27 cellular contexts compared by ENCODE assay signal in the genomic region with DNA sequence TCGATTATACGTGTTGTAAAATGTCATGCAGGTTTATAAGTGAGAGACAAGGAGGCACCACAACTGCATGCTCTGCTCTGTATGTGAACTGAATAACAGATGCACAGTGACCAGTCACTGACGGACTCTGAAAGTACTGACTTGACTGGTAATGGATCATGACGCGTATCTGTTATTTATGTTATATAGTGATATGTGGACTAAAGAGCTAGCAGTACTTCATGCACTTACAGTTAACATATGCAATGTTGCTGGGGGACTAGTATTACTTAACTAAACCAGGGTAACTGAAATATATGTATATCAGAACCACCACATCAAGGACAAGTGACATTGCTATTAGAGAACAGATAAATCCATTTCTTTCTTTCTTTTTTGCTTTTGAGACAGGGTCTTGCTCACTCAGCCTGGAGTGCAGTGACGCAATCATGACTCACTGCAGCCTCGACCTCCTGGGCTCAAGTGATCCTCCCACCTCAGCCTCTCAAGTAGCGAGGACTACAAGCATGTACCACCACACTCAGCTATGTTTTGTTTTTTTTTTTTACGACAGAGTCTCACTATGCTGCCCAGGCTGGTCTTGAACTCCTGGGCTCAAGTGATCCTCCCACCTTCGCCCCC. TPM values are rescaled to one million over a fixed set of nuclear protein-coding genes. Genes with fewer than 3 reads are reported as not detected.
DNase-seq lines count a peak whose midpoint lies in the region; ATAC-seq and TF ChIP-seq lines count a peak whose summit lies in the region.
"Had no signal": no experiment of that assay in that cellular context is flagged by ENCODE, and none has a peak within 500 bp of the region (broad histone marks: within the 10 kb centered on the region; RNA-seq: fewer than 3 reads in every experiment).

No MANE protein-coding gene starts in this region.

- no peaks in the 10 kb centered on the region for H3K9me3 ChIP-seq in HCT116 (ENCODE audit: control insufficient read depth in 1 of 2, insufficient read depth in 1 of 2, low read depth in 1 of 2, low read length in 2 of 2)
- H3K9me3 ChIP-seq in mesenchymal stem cell (ENCODE audit: control insufficient read depth, low read length): no peaks in the 10 kb centered on the region
- H3K9me3 ChIP-seq: left ventricle myocardium inferior, neutrophil, prostate gland, sigmoid colon, SK-N-SH, thoracic aorta, uterus had no signal

- no peak overlapping the region for H2AK5ac ChIP-seq in mesenchymal stem cell (ENCODE audit: low read length, severe bottlenecking)

- BruUV-seq in HCT116 (replicated peaks; lab: Mats Ljungman, UMichigan): no TSS peak

- no peak for TF ChIP-seq RAD21 in HCT116 (IDR thresholded peaks at IDR 0.05; ENCODE audit: low read depth)

- peak; percentile 17 for ATAC-seq in activated CD8-positive, alpha-beta T cell treated with anti-CD3 and anti-CD28 coated beads for 36 hours
- ATAC-seq in activated CD8-positive, alpha-beta T cell treated with anti-CD3 and anti-CD28 coated beads, Interleukin-2, amount 10 ng/mL, durations not matched to agents 7 days and 5 days: no peak
- ATAC-seq in HCT116: no peak
- peak; percentile 66 to 83 for ATAC-seq in activated T-cell treated with anti-CD3 and anti-CD28 coated beads, Interleukin-2, amount 50 U/mL, for 72 hours (replicated peaks in 1 of 2)
- no peak for ATAC-seq in GM21619 (IDR thresholded peaks at IDR 0.05; ENCODE audit: unreplicated experiment)
- no peak for ATAC-seq in HG02981 (IDR thresholded peaks at IDR 0.05; ENCODE audit: unreplicated experiment)
- ATAC-seq: PC-3, T-helper 17 cell had no signal

- no peak overlapping the region for H3K27ac ChIP-seq in HCT116 (ENCODE audit: low read depth, low read length)
- no peak overlapping the region for H3K27ac ChIP-seq in mesenchymal stem cell (ENCODE audit: low read length, poor library complexity, severe bottlenecking)
- H3K27ac ChIP-seq: KMS-11, left ventricle myocardium inferior, neutrophil, prostate gland, sigmoid colon, thoracic aorta, uterus had no signal

- 79% methylated on average over 8 of the region's 10 CpGs for WGBS in mesenchymal stem cell

- H2BK12ac ChIP-seq in mesenchymal stem cell (ENCODE audit: low read length in 2 of 2): no peak overlapping the region

- no peak overlapping the region for H3K4me2 ChIP-seq in HCT116 (ENCODE audit: low read length)
- no peak overlapping the region for H3K4me2 ChIP-seq in mesenchymal stem cell (ENCODE audit: low read length, poor library complexity, severe bottlenecking)
- H3K4me2 ChIP-seq: KMS-11, SK-N-SH had no signal

- H2BK120ac ChIP-seq in mesenchymal stem cell (ENCODE audit: low read depth, low read length): no peak overlapping the region

- intact Hi-C loops in activated CD8-positive, alpha-beta T cell treated with anti-CD3 and anti-CD28 coated beads for 36 hours (cut with micrococcal nuclease): loop anchor here (5.0 kb wide), 1 partner anchor 126 kb away; no protein-coding TSS in a partner anchor
- intact Hi-C loops in HCT116 (cut with micrococcal nuclease): loop anchor here (5.0 kb wide), 1 partner anchor 441 kb away; no protein-coding TSS in a partner anchor

- RAD21 ChIA-PET in HCT116 (lab: Charles Lee; ENCODE audit: low non-redundant PET in 1 of 2, low total read pairs in 2 of 2, uncharacterized antibody in 2 of 2, unreplicated experiment in 2 of 2): no interaction called here

- H3K18ac ChIP-seq in mesenchymal stem cell (ENCODE audit: low read depth in 1 of 2, low read length in 2 of 2): no peak overlapping the region

- H2BK15ac ChIP-seq in mesenchymal stem cell (ENCODE audit: low read depth, poor library complexity, severe bottlenecking): no peak overlapping the region

- H3K36me3 ChIP-seq in HCT116 (ENCODE audit: control insufficient read depth in 1 of 2, insufficient read depth in 2 of 2, low read length in 2 of 2): peaks cover 46 to 52% of the 10 kb centered on the region in 2 experiments
- peaks cover 30 to 71% of the 10 kb centered on the region in 2 experiments for H3K36me3 ChIP-seq in mesenchymal stem cell (ENCODE audit: control insufficient read depth in 1 of 2, insufficient read depth in 2 of 2, low read depth in 1 of 2, low read length in 2 of 2)

- H4K20me1 ChIP-seq in HCT116 (ENCODE audit: insufficient read depth): peaks cover 5% of the 10 kb centered on the region; the same call in 1 of the 2 replicates

- H3K27ac Mint-ChIP-seq in activated CD8-positive, alpha-beta T cell treated with anti-CD3 and anti-CD28 coated beads for 36 hours: no peak overlapping the region
- H3K27ac Mint-ChIP-seq in activated CD8-positive, alpha-beta T cell treated with anti-CD3 and anti-CD28 coated beads, Interleukin-2, amount 10 ng/mL, durations not matched to agents 7 days and 5 days: no peak overlapping the region
- H3K27ac Mint-ChIP-seq in activated T-cell treated with anti-CD3 and anti-CD28 coated beads, Interleukin-2, amount 50 U/mL, for 72 hours: peak overlapping the region; percentile 27
- H3K27ac Mint-ChIP-seq: CD4-positive, alpha-beta T cell; stimulated activated naive CD8-positive, alpha-beta T cell treated with anti-CD3 and anti-CD28 coated beads, Interleukin-15, Interleukin-2, amounts not matched to agents 100 ng/mL and 50 ng/mL, for 24 hours; T-helper 17 cell had no signal

- H2BK5ac ChIP-seq in mesenchymal stem cell (ENCODE audit: low read depth, low read length, poor library complexity, severe bottlenecking): no peak overlapping the region

- no peak overlapping the region for H3K23ac ChIP-seq in mesenchymal stem cell (ENCODE audit: low read length in 2 of 2)

- CTCF ChIA-PET in activated CD8-positive, alpha-beta T cell treated with anti-CD3 and anti-CD28 coated beads for 36 hours (lab: Charles Lee): interaction anchor here (1.0 to 2.4 kb wide), 3 partner anchors 54 to 124 kb away, joined by 3 to 9 read pairs (median 3); no protein-coding TSS in a partner anchor
- CTCF ChIA-PET in activated CD8-positive, alpha-beta T cell treated with anti-CD3 and anti-CD28 coated beads, Interleukin-2, amount 10 ng/mL, durations not matched to agents 7 days and 5 days (lab: Charles Lee): interaction anchor here (1.2 to 4.8 kb wide), 3 partner anchors 8 to 124 kb away, joined by 3 to 64 read pairs (median 5); no protein-coding TSS in a partner anchor
- CTCF ChIA-PET in HCT116 (lab: Charles Lee): interaction anchor here (1.2 kb wide), 1 partner anchor 124 kb away, joined by 3 read pairs; no protein-coding TSS in a partner anchor

- no peak overlapping the region for H3K4me3 ChIP-seq in HCT116 (replicated peaks in 1 of 2; ENCODE audit: low read depth in 1 of 2, low read length in 2 of 2)
- H3K4me3 ChIP-seq in mesenchymal stem cell (ENCODE audit: insufficient read depth in 1 of 2, low read depth in 1 of 2, low read length in 2 of 2): no peak overlapping the region
- H3K4me3 ChIP-seq: left ventricle myocardium inferior, prostate gland, sigmoid colon, thoracic aorta, uterus had no signal

- H3K4me3 Mint-ChIP-seq in activated CD8-positive, alpha-beta T cell treated with anti-CD3 and anti-CD28 coated beads for 36 hours: no peak overlapping the region
- no peak overlapping the region for H3K4me3 Mint-ChIP-seq in activated CD8-positive, alpha-beta T cell treated with anti-CD3 and anti-CD28 coated beads, Interleukin-2, amount 10 ng/mL, durations not matched to agents 7 days and 5 days
- no peak overlapping the region for H3K4me3 Mint-ChIP-seq in activated T-cell treated with anti-CD3 and anti-CD28 coated beads, Interleukin-2, amount 50 U/mL, for 72 hours
- H3K4me3 Mint-ChIP-seq: CD4-positive, alpha-beta T cell; stimulated activated naive CD8-positive, alpha-beta T cell treated with anti-CD3 and anti-CD28 coated beads, Interleukin-15, Interleukin-2, amounts not matched to agents 100 ng/mL and 50 ng/mL, for 24 hours; T-helper 17 cell had no signal

- H3K9ac ChIP-seq in HCT116 (ENCODE audit: low read length): no peak overlapping the region
- H3K9ac ChIP-seq in mesenchymal stem cell (ENCODE audit: low read length): no peak overlapping the region
- H3K9ac ChIP-seq: KMS-11, SK-N-SH had no signal

- H3K14ac ChIP-seq in mesenchymal stem cell (ENCODE audit: low read length in 2 of 2): no peak overlapping the region

- H3K4me1 ChIP-seq in HCT116 (ENCODE audit: control insufficient read depth in 1 of 2, insufficient read depth in 2 of 2, low read length in 2 of 2): no peaks in the 10 kb centered on the region
- no peaks in the 10 kb centered on the region for H3K4me1 ChIP-seq in mesenchymal stem cell (ENCODE audit: control insufficient read depth, insufficient read depth, low read depth, low read length)
- H3K4me1 ChIP-seq: prostate gland, sigmoid colon, uterus had no signal

- POLR2A ChIA-PET in activated CD8-positive, alpha-beta T cell treated with anti-CD3 and anti-CD28 coated beads for 36 hours (lab: Charles Lee): interaction anchor here (0.9 to 1.3 kb wide), 2 partner anchors 12 to 16 kb away, joined by 3 read pairs; no protein-coding TSS in a partner anchor
- POLR2A ChIA-PET in activated CD8-positive, alpha-beta T cell treated with anti-CD3 and anti-CD28 coated beads, Interleukin-2, amount 10 ng/mL, durations not matched to agents 7 days and 5 days (lab: Charles Lee): no interaction called here
- POLR2A ChIA-PET in HCT116 (lab: Charles Lee): interaction anchor here (0.6 kb wide), 1 partner anchor 17 kb away, joined by 3 read pairs; no protein-coding TSS in a partner anchor

- no peaks in the 10 kb centered on the region for H3K27me3 ChIP-seq in HCT116 (ENCODE audit: insufficient read depth, low read length)
- no peaks in the 10 kb centered on the region for H3K27me3 ChIP-seq in mesenchymal stem cell (ENCODE audit: control insufficient read depth in 1 of 2, insufficient read depth in 1 of 2, low read length in 2 of 2)
- H3K27me3 ChIP-seq: neutrophil, sigmoid colon, uterus had no signal

- H2AFZ ChIP-seq in HCT116 (ENCODE audit: low read depth, low read length, poor library complexity, severe bottlenecking) (no peak overlapping the region), mesenchymal stem cell (ENCODE audit: low read depth, low read length) (no peak overlapping the region)

- no peak overlapping the region for H3K4ac ChIP-seq in mesenchymal stem cell (ENCODE audit: low read depth in 1 of 2, low read length in 2 of 2)

- no peaks in the 10 kb centered on the region for H3K27me3 Mint-ChIP-seq in activated CD8-positive, alpha-beta T cell treated with anti-CD3 and anti-CD28 coated beads for 36 hours
- H3K27me3 Mint-ChIP-seq in activated CD8-positive, alpha-beta T cell treated with anti-CD3 and anti-CD28 coated beads, Interleukin-2, amount 10 ng/mL, durations not matched to agents 7 days and 5 days (ENCODE audit: low read depth): no peaks in the 10 kb centered on the region
- no peaks in the 10 kb centered on the region for H3K27me3 Mint-ChIP-seq in activated T-cell treated with anti-CD3 and anti-CD28 coated beads, Interleukin-2, amount 50 U/mL, for 72 hours (ENCODE audit: low read depth)
- H3K27me3 Mint-ChIP-seq: CD4-positive, alpha-beta T cell; stimulated activated naive CD8-positive, alpha-beta T cell treated with anti-CD3 and anti-CD28 coated beads, Interleukin-15, Interleukin-2, amounts not matched to agents 100 ng/mL and 50 ng/mL, for 24 hours; T-helper 17 cell had no signal

- peaks cover 17% of the 10 kb centered on the region; the same call in 1 of the 2 replicates for H3K79me2 ChIP-seq in HCT116 (ENCODE audit: insufficient read depth, low read length)

- H4K91ac ChIP-seq in mesenchymal stem cell (ENCODE audit: low read length): no peak overlapping the region

- H3K9me3 Mint-ChIP-seq in activated CD8-positive, alpha-beta T cell treated with anti-CD3 and anti-CD28 coated beads for 36 hours: no peaks in the 10 kb centered on the region
- H3K9me3 Mint-ChIP-seq in activated CD8-positive, alpha-beta T cell treated with anti-CD3 and anti-CD28 coated beads, Interleukin-2, amount 10 ng/mL, durations not matched to agents 7 days and 5 days (ENCODE audit: insufficient read depth): no peaks in the 10 kb centered on the region
- no peaks in the 10 kb centered on the region for H3K9me3 Mint-ChIP-seq in activated T-cell treated with anti-CD3 and anti-CD28 coated beads, Interleukin-2, amount 50 U/mL, for 72 hours
- H3K9me3 Mint-ChIP-seq: CD4-positive, alpha-beta T cell; stimulated activated naive CD8-positive, alpha-beta T cell treated with anti-CD3 and anti-CD28 coated beads, Interleukin-15, Interleukin-2, amounts not matched to agents 100 ng/mL and 50 ng/mL, for 24 hours had no signal

- H4K8ac ChIP-seq in mesenchymal stem cell (ENCODE audit: low read length): no peak overlapping the region

- peaks cover 14% of the 10 kb centered on the region for H3K79me1 ChIP-seq in mesenchymal stem cell (replicated peaks; ENCODE audit: low read length, poor library complexity, severe bottlenecking)

- H3K36me3 Mint-ChIP-seq in activated CD8-positive, alpha-beta T cell treated with anti-CD3 and anti-CD28 coated beads for 36 hours (ENCODE audit: low read depth): peaks cover 40% of the 10 kb centered on the region
- peaks cover 47% of the 10 kb centered on the region for H3K36me3 Mint-ChIP-seq in activated CD8-positive, alpha-beta T cell treated with anti-CD3 and anti-CD28 coated beads, Interleukin-2, amount 10 ng/mL, durations not matched to agents 7 days and 5 days (ENCODE audit: low read depth)
- peaks cover 4 to 32% of the 10 kb centered on the region in 2 donors for H3K36me3 Mint-ChIP-seq in activated T-cell treated with anti-CD3 and anti-CD28 coated beads, Interleukin-2, amount 50 U/mL, for 72 hours (ENCODE audit: insufficient read depth in 2 of 2)

- no peak for TF ChIP-seq CTCF in activated CD8-positive, alpha-beta T cell treated with anti-CD3 and anti-CD28 coated beads for 36 hours (IDR thresholded peaks at IDR 0.05)
- no peak for TF ChIP-seq CTCF in HCT116 (IDR thresholded peaks at IDR 0.05 in 2 of 3, conservative IDR thresholded peaks at IDR 0.05 in 1 of 3; ENCODE audit: borderline replicate concordance in 1 of 3, insufficient read depth in 1 of 3, low read depth in 2 of 3, low read length in 2 of 3)

- H3K9me2 ChIP-seq in HCT116 (ENCODE audit: insufficient read depth): no peaks in the 10 kb centered on the region
- H3K9me2 ChIP-seq: SK-N-SH had no signal

- peaks cover 2% of the 10 kb centered on the region for H3K4me1 Mint-ChIP-seq in activated CD8-positive, alpha-beta T cell treated with anti-CD3 and anti-CD28 coated beads for 36 hours (ENCODE audit: low read depth)
- H3K4me1 Mint-ChIP-seq in activated CD8-positive, alpha-beta T cell treated with anti-CD3 and anti-CD28 coated beads, Interleukin-2, amount 10 ng/mL, durations not matched to agents 7 days and 5 days (ENCODE audit: low read depth): peaks cover 4% of the 10 kb centered on the region
- H3K4me1 Mint-ChIP-seq in activated T-cell treated with anti-CD3 and anti-CD28 coated beads, Interleukin-2, amount 50 U/mL, for 72 hours (ENCODE audit: low read depth): peaks cover 8% of the 10 kb centered on the region

- TF ChIP-seq POLR2A in HCT116 (IDR thresholded peaks at IDR 0.05; ENCODE audit: borderline replicate concordance, extremely low read depth, insufficient read depth, insufficient read length): no peak

- peak; percentile 20 for DNase-seq in activated CD8-positive, alpha-beta T cell treated with anti-CD3 and anti-CD28 coated beads for 36 hours
- no peak for DNase-seq in activated CD8-positive, alpha-beta T cell treated with anti-CD3 and anti-CD28 coated beads, Interleukin-2, amount 10 ng/mL, durations not matched to agents 7 days and 5 days
- DNase-seq in HCT116 (ENCODE audit: low read depth, low spot score): no peak
- DNase-seq in activated T-cell treated with anti-CD3 and anti-CD28 coated beads, Interleukin-2, amount 50 U/mL, for 72 hours: peak in 1 of 2 donors; percentile 22
- DNase-seq in mesenchymal stem cell: peak; percentile 22
- DNase-seq in NCI-H1694 treated with DMSO at 0.1 percent for 48 hours (lab: John Stamatoyannopoulos, UW): no peak
- DNase-seq: activated CD4-positive, alpha-beta T cell treated with anti-CD3 and anti-CD28 coated beads for 4 hours; AML-193; CD4-positive, alpha-beta T cell; cerebellar nuclear complex; left ventricle myocardium inferior; MV-4-11; NCI-H146; NCI-H2171; NCI-H510A treated with DMSO at 0.1 percent for 48 hours; PC-3; sigmoid colon; SK-N-SH; T-helper 17 cell; uterus had no signal

RNA-seq across cellular contexts. Expression of a gene that starts 17.2 kb away (rescaled TPM):
- total RNA-seq in activated CD8-positive, alpha-beta T cell treated with anti-CD3 and anti-CD28 coated beads for 36 hours: 10 to 100 TPM; 19.5 to 20.8 TPM
- 10 to 100 TPM; 17.6 to 17.8 TPM for total RNA-seq in activated CD8-positive, alpha-beta T cell treated with anti-CD3 and anti-CD28 coated beads, Interleukin-2, amount 10 ng/mL, durations not matched to agents 7 days and 5 days
- total RNA-seq in HCT116 (2021; ENCODE audit: unreplicated experiment): 31.2 TPM
- 11.4 and 14.6 TPM in 2 replicates for polyA plus RNA-seq in HCT116 (2012)
- total RNA-seq in activated T-cell treated with anti-CD3 and anti-CD28 coated beads, Interleukin-2, amount 50 U/mL, for 72 hours: 10 to 100 TPM; 16.6 to 17.9 TPM
- polyA plus RNA-seq in mesenchymal stem cell (2013, experiment 1 of 2): 16.4 TPM
- 16.8 TPM for polyA plus RNA-seq in mesenchymal stem cell (2013, experiment 2 of 2)

RNA-seq across cellular contexts. Expression of a gene that starts 29.8 kb away (rescaled TPM):
- total RNA-seq in activated CD8-positive, alpha-beta T cell treated with anti-CD3 and anti-CD28 coated beads for 36 hours: 10 to 100 TPM; 94.2 to 95.6 TPM
- 100 to 1,000 TPM; 131 to 142 TPM for total RNA-seq in activated CD8-positive, alpha-beta T cell treated with anti-CD3 and anti-CD28 coated beads, Interleukin-2, amount 10 ng/mL, durations not matched to agents 7 days and 5 days
- 135 TPM for total RNA-seq in HCT116 (2021; ENCODE audit: unreplicated experiment)
- 97.3 and 116 TPM in 2 replicates for polyA plus RNA-seq in HCT116 (2012)
- 100 to 1,000 TPM; 197 to 235 TPM for total RNA-seq in activated T-cell treated with anti-CD3 and anti-CD28 coated beads, Interleukin-2, amount 50 U/mL, for 72 hours
- 35.4 TPM for polyA plus RNA-seq in mesenchymal stem cell (2013, experiment 1 of 2)
- polyA plus RNA-seq in mesenchymal stem cell (2013, experiment 2 of 2): 33.7 TPM

RNA-seq across cellular contexts. Expression of a gene that starts 34.3 kb away (rescaled TPM):
- 10 to 100 TPM; 16.0 to 17.8 TPM for total RNA-seq in activated CD8-positive, alpha-beta T cell treated with anti-CD3 and anti-CD28 coated beads for 36 hours
- 10 to 100 TPM; 13.4 to 13.7 TPM for total RNA-seq in activated CD8-positive, alpha-beta T cell treated with anti-CD3 and anti-CD28 coated beads, Interleukin-2, amount 10 ng/mL, durations not matched to agents 7 days and 5 days
- total RNA-seq in HCT116 (2021; ENCODE audit: unreplicated experiment): 28.3 TPM
- 17.0 and 20.0 TPM in 2 replicates for polyA plus RNA-seq in HCT116 (2012)
- total RNA-seq in activated T-cell treated with anti-CD3 and anti-CD28 coated beads, Interleukin-2, amount 50 U/mL, for 72 hours: 10 to 100 TPM; 28.0 to 34.7 TPM
- polyA plus RNA-seq in mesenchymal stem cell (2013, experiment 1 of 2): 73.5 TPM
- 73.3 TPM for polyA plus RNA-seq in mesenchymal stem cell (2013, experiment 2 of 2)

Comparison
In these comparisons a context has a peak if more than half of its experiments do, and no peak if none do; other contexts are left out.
1. ATAC-seq: peak in activated CD8-positive, alpha-beta T cell treated with anti-CD3 and anti-CD28 coated beads for 36 hours (single experiment) and activated T-cell treated with anti-CD3 and anti-CD28 coated beads, Interleukin-2, amount 50 U/mL, for 72 hours (2 of 2); none in activated CD8-positive, alpha-beta T cell treated with anti-CD3 and anti-CD28 coated beads, Interleukin-2, amount 10 ng/mL, durations not matched to agents 7 days and 5 days (single experiment), HCT116 (single experiment), GM21619 (single experiment) and HG02981 (single experiment).
2. DNase-seq: peak in activated CD8-positive, alpha-beta T cell treated with anti-CD3 and anti-CD28 coated beads for 36 hours (single experiment) and mesenchymal stem cell (single experiment); none in activated CD8-positive, alpha-beta T cell treated with anti-CD3 and anti-CD28 coated beads, Interleukin-2, amount 10 ng/mL, durations not matched to agents 7 days and 5 days (single experiment), HCT116 (single experiment) and NCI-H1694 treated with DMSO at 0.1 percent for 48 hours (single experiment).